In the genomic region with DNA sequence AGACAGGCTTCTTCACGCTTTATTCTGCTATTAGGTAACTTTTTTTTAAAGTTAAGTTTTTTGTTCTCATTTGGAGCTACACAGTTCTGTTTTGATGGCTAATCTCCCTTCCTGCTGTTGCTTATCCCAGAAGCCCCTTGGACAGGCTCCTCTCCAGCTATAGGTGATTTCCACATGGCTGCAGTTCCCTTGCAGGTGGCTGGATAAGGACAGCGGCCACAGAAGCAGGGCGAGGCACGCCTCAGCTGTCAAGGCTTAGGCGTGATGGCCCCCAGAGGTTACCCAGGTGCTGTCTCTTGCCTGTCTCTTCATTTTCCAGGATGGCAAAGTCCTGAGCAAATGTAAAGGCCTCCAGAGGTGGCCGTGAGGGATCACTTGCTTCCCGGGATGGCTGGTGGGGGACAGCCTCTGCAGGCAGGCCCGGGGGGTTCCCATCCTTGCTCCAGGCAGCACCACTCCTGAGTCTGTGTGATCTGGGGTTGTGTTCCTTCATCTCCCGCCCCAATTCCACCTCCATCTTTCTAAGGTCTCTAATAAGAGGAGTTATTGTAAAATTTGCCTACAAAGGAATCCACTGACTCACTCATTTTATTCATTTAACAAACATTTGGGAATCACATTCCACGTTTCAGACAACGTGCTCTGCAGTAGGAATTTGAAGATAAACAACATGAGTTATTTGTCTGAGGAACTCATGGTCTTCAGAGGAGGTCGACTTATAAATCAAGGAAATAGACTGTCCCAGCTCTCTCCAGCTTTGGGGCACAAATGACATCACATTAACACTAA, we compare ENCODE assay signal across 18 cellular contexts. TPM values are rescaled to one million over a fixed set of nuclear protein-coding genes. Genes with fewer than 3 reads are reported as not detected.
DNase-seq lines count a peak whose midpoint lies in the region; ATAC-seq and TF ChIP-seq lines count a peak whose summit lies in the region.
"Had no signal": no experiment of that assay in that cellular context is flagged by ENCODE, and none has a peak within 500 bp of the region (broad histone marks: within the 10 kb centered on the region; RNA-seq: fewer than 3 reads in every experiment).

No MANE protein-coding gene starts in this region.

- H3K9ac ChIP-seq in SK-N-SH = no peak overlapping the region
- H3K9ac ChIP-seq in adipocyte (ENCODE audit: low read length) = no peak overlapping the region

- no peaks in the 10 kb centered on the region for H4K20me1 ChIP-seq in SK-N-SH (ENCODE audit: insufficient read depth)

- peak overlapping the region; percentile 63; the same call in 1 of the 2 replicates for H2AFZ ChIP-seq in SK-N-SH (ENCODE audit: low read depth)

- WGBS in SK-N-SH (ENCODE audit: low lambda C conversion rate) = 8% methylated on average over 10 of the region's 12 CpGs

- CTCF ChIA-PET in SK-N-SH (lab: Yijun Ruan, JAX) = interaction anchor here (2.2 kb wide), 1 partner anchor 19 kb away, joined by 7 read pairs; no protein-coding TSS in a partner anchor

- peak overlapping the region; percentile 19; the same call in 1 of the 2 replicates for H3K4me2 ChIP-seq in SK-N-SH

- H3K9me3 ChIP-seq in SK-N-SH (no peaks in the 10 kb centered on the region), adipocyte (ENCODE audit: control insufficient read depth, low read length) (no peaks in the 10 kb centered on the region)
- H3K9me3 ChIP-seq: left ventricle myocardium inferior, prostate gland, stomach had no signal

- POLR2A ChIA-PET in SK-N-SH (lab: Yijun Ruan, JAX) = no interaction called here

- H3K4me1 ChIP-seq in SK-N-SH (ENCODE audit: control insufficient read depth in 1 of 2, insufficient read depth in 2 of 2, low read depth in 1 of 2, low read length in 1 of 2) = no peaks in the 10 kb centered on the region
- H3K4me1 ChIP-seq in adipocyte (ENCODE audit: control insufficient read depth, insufficient read depth, low read length) = peaks cover 7% of the 10 kb centered on the region
- H3K4me1 ChIP-seq: left ventricle myocardium inferior, prostate gland, stomach had no signal

- no peak overlapping the region for H3K27ac ChIP-seq in SK-N-SH (ENCODE audit: low read depth in 2 of 2, low read length in 1 of 2)
- H3K27ac ChIP-seq: left ventricle myocardium inferior, prostate gland, stomach had no signal

- no peaks in the 10 kb centered on the region for H3K36me3 ChIP-seq in SK-N-SH (replicated peaks in 1 of 2; ENCODE audit: control insufficient read depth in 1 of 2, insufficient read depth in 2 of 2, low read length in 1 of 2)
- H3K36me3 ChIP-seq in adipocyte (ENCODE audit: control insufficient read depth, insufficient read depth, low read length, severe bottlenecking) = no peaks in the 10 kb centered on the region
- H3K36me3 ChIP-seq: left ventricle myocardium inferior, prostate gland, stomach had no signal

- H3K9me2 ChIP-seq in SK-N-SH = no peaks in the 10 kb centered on the region

- no peaks in the 10 kb centered on the region for H3K27me3 Mint-ChIP-seq in stimulated activated memory B cell treated with anti-CD40 and anti-IgM and Interleukin-4, amounts not matched to agents 10 μg/mL and 1 μg/mL and 100 μg/mL, for 72 hours

- no peaks in the 10 kb centered on the region for H3F3A ChIP-seq in SK-N-SH (replicated peaks; ENCODE audit: insufficient read depth)

- H3K27ac Mint-ChIP-seq in stimulated activated memory B cell treated with anti-CD40 and anti-IgM and Interleukin-4, amounts not matched to agents 10 μg/mL and 1 μg/mL and 100 μg/mL, for 72 hours = no peak overlapping the region
- H3K27ac Mint-ChIP-seq: activated T-helper 1 cell treated with anti-CD3 and anti-CD28 coated beads, Interleukin-12 subunit alpha, Interleukin-12 subunit beta, Interleukin-2, Interleukin-4 antibody, amounts not matched to agents 30 ng/mL and 10 ng/mL and 1 ng/mL, durations not matched to agents 14 hours and 24 hours and 36 hours had no signal

- H3K4me3 Mint-ChIP-seq in stimulated activated memory B cell treated with anti-CD40 and anti-IgM and Interleukin-4, amounts not matched to agents 10 μg/mL and 1 μg/mL and 100 μg/mL, for 72 hours = no peak overlapping the region
- H3K4me3 Mint-ChIP-seq: activated T-helper 1 cell treated with anti-CD3 and anti-CD28 coated beads, Interleukin-12 subunit alpha, Interleukin-12 subunit beta, Interleukin-2, Interleukin-4 antibody, amounts not matched to agents 30 ng/mL and 10 ng/mL and 1 ng/mL, durations not matched to agents 14 hours and 24 hours and 36 hours had no signal

- H3K4me3 ChIP-seq in SK-N-SH (ENCODE audit: low read depth in 2 of 2, low read length in 1 of 2) = no peak overlapping the region
- H3K4me3 ChIP-seq in adipocyte (ENCODE audit: low read length) = no peak overlapping the region
- H3K4me3 ChIP-seq in fibroblast of villous mesenchyme (ENCODE audit: low read depth, low read length) = no peak overlapping the region
- H3K4me3 ChIP-seq: left ventricle myocardium inferior, prostate gland, stomach had no signal

- no peaks in the 10 kb centered on the region for H3K79me2 ChIP-seq in SK-N-SH (ENCODE audit: insufficient read depth)

- no peaks in the 10 kb centered on the region for H3K4me1 Mint-ChIP-seq in stimulated activated memory B cell treated with anti-CD40 and anti-IgM and Interleukin-4, amounts not matched to agents 10 μg/mL and 1 μg/mL and 100 μg/mL, for 72 hours

- H3K9me3 Mint-ChIP-seq in stimulated activated memory B cell treated with anti-CD40 and anti-IgM and Interleukin-4, amounts not matched to agents 10 μg/mL and 1 μg/mL and 100 μg/mL, for 72 hours = no peaks in the 10 kb centered on the region

- TF ChIP-seq CTCF in SK-N-SH (IDR thresholded peaks at IDR 0.05) (no peak), fibroblast of villous mesenchyme (IDR thresholded peaks at IDR 0.05; ENCODE audit: insufficient read depth, low read depth, low read length) (no peak)

- H3K36me3 Mint-ChIP-seq in stimulated activated memory B cell treated with anti-CD40 and anti-IgM and Interleukin-4, amounts not matched to agents 10 μg/mL and 1 μg/mL and 100 μg/mL, for 72 hours = peaks cover 6% of the 10 kb centered on the region

- no peak for TF ChIP-seq RAD21 in SK-N-SH (IDR thresholded peaks at IDR 0.05; ENCODE audit: low read length)

- DNase-seq in SK-N-SH (no peak), adipocyte (ENCODE audit: low read depth) (peak; percentile 62), fibroblast of villous mesenchyme (ENCODE audit: low read depth) (peak; percentile 38), NCI-H1048 (lab: John Stamatoyannopoulos, UW) (no peak), nucleus accumbens (lab: John Stamatoyannopoulos, UW) (no peak), GF-D8 (lab: John Stamatoyannopoulos, UW) (no peak)
- DNase-seq: activated CD4-positive, alpha-beta T cell treated with anti-CD3 and anti-CD28 coated beads, Interleukin-2, amount 50 U/mL, for 48 hours; cortex of kidney; erythroblast; hypothalamus; left ventricle myocardium inferior; NCI-H1092; NCI-H2227 treated with DMSO at 0.1 percent for 48 hours; stomach had no signal

- TF ChIP-seq EP300 in SK-N-SH (IDR thresholded peaks at IDR 0.05; ENCODE audit: borderline replicate concordance in 1 of 2, low read depth in 1 of 2, low read length in 1 of 2) = no peak

- no peak for ATAC-seq in SK-N-SH treated with all-trans-retinoic acid at 6 μM for 48 hours
- ATAC-seq in stimulated activated memory B cell treated with anti-CD40 and anti-IgM and Interleukin-4, amounts not matched to agents 10 μg/mL and 1 μg/mL and 100 μg/mL, for 72 hours = no peak

- H3K27me3 ChIP-seq in SK-N-SH (ENCODE audit: insufficient read depth) (no peaks in the 10 kb centered on the region; the same call in 1 of the 2 replicates), adipocyte (replicated peaks; ENCODE audit: control insufficient read depth, insufficient read depth, low read length) (no peaks in the 10 kb centered on the region)
- H3K27me3 ChIP-seq: stomach had no signal

TF ChIP-seq in SK-N-SH, 30 proteins besides CTCF, POLR2A, EP300 and RAD21 (continues in another document):
- TF ChIP-seq ELF1 (IDR thresholded peaks at IDR 0.05) (no peak), YY1 (IDR thresholded peaks at IDR 0.05; ENCODE audit: low read depth) (no peak), EZH2phosphoT487 (IDR thresholded peaks at IDR 0.05; ENCODE audit: borderline replicate concordance, low read depth) (no peak)
- TF ChIP-seq, protein P1, sequence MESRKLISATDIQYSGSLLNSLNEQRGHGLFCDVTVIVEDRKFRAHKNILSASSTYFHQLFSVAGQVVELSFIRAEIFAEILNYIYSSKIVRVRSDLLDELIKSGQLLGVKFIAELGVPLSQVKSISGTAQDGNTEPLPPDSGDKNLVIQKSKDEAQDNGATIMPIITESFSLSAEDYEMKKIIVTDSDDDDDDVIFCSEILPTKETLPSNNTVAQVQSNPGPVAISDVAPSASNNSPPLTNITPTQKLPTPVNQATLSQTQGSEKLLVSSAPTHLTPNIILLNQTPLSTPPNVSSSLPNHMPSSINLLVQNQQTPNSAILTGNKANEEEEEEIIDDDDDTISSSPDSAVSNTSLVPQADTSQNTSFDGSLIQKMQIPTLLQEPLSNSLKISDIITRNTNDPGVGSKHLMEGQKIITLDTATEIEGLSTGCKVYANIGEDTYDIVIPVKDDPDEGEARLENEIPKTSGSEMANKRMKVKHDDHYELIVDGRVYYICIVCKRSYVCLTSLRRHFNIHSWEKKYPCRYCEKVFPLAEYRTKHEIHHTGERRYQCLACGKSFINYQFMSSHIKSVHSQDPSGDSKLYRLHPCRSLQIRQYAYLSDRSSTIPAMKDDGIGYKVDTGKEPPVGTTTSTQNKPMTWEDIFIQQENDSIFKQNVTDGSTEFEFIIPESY (IDR thresholded peaks at IDR 0.05; ENCODE audit: borderline replicate concordance, low read depth) = no peak

TF ChIP-seq in SK-N-SH treated with all-trans-retinoic acid at 6 μM for 48 hours, 23 proteins besides CTCF, POLR2A, EP300 and RAD21 (continues in another document):
- TF ChIP-seq CREB5 (CRISPR knock-in tag; IDR thresholded peaks at IDR 0.05; ENCODE audit: low read depth) (no peak), ESRRG (CRISPR knock-in tag; IDR thresholded peaks at IDR 0.05) (no peak), SNAI2 (CRISPR knock-in tag; IDR thresholded peaks at IDR 0.05) (no peak), PPARA (CRISPR knock-in tag; IDR thresholded peaks at IDR 0.05; ENCODE audit: borderline replicate concordance) (no peak), BACH2 (CRISPR knock-in tag; IDR thresholded peaks at IDR 0.05; ENCODE audit: borderline replicate concordance) (no peak), ZC3H10 (CRISPR knock-in tag; IDR thresholded peaks at IDR 0.05) (no peak)

RNA-seq across cellular contexts. Expression of gene NAPG, which starts 53.4 kb away (rescaled TPM):
- 9.2 and 13.6 TPM in 2 replicates for polyA plus RNA-seq in SK-N-SH (2012; rRNA removed)
- 11.2 and 13.4 TPM in 2 replicates for polyA plus RNA-seq in SK-N-SH (2012; cell fraction: cytosol; rRNA removed)
- polyA plus RNA-seq in SK-N-SH (2012; cell fraction: nucleus; rRNA removed) = 15.7 and 28.7 TPM in 2 replicates
- total RNA-seq in fibroblast of villous mesenchyme = 50.6 and 67.8 TPM in 2 replicates

Comparison
In these comparisons a context has a peak if more than half of its experiments do, and no peak if none do; other contexts are left out.
1. DNase-seq: peak in adipocyte (single experiment) and fibroblast of villous mesenchyme (single experiment); none in SK-N-SH (single experiment), NCI-H1048 (single experiment), nucleus accumbens (0 of 56) and GF-D8 (single experiment).